1 cellular context compared by ENCODE assay signal in the genomic region with DNA sequence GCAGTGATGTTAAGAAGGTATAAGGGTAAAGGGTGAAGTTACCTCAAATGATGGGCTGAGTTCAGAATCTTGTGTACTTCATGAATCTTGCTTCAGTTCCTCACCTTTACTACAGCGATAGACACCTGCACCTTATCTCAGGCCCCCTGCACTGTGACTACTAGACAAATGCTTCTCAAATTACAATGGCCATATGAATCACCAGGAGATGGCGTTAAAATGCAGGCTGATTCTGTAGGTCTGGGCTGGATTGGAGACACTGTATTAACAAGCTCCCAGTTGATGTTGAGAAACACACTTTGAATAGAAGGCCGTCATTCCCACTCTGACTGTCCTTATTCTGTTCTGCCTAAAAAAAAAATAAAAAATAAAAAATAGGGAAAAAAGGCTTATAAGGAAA.
TF ChIP-seq lines count a peak whose summit lies in the region.

No MANE protein-coding gene starts in this region.

TF ChIP-seq in A549, 52 proteins besides CTCF, POLR2A, EP300 and RAD21 (continued from another document):
- TF ChIP-seq, protein P1, sequence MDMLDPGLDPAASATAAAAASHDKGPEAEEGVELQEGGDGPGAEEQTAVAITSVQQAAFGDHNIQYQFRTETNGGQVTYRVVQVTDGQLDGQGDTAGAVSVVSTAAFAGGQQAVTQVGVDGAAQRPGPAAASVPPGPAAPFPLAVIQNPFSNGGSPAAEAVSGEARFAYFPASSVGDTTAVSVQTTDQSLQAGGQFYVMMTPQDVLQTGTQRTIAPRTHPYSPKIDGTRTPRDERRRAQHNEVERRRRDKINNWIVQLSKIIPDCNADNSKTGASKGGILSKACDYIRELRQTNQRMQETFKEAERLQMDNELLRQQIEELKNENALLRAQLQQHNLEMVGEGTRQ (IDR thresholded peaks at IDR 0.05): no peak
- no peak for TF ChIP-seq ZSCAN20 (CRISPR knock-in tag; IDR thresholded peaks at IDR 0.05)
